ENCODE assay signal across 17 cellular contexts in genomic region chr13:112134150-112135075, GRCh38.
DNase-seq lines count a peak whose midpoint lies in the region; ATAC-seq and TF ChIP-seq lines count a peak whose summit lies in the region.
"Had no signal": no experiment of that assay in that cellular context is flagged by ENCODE, and none has a peak within 500 bp of the region (broad histone marks: within the 10 kb centered on the region; RNA-seq: fewer than 3 reads in every experiment).

No MANE protein-coding gene starts in this region.

- no peaks in the 10 kb centered on the region for H3F3A ChIP-seq in neural progenitor cell (ENCODE audit: low read depth)

- peaks cover 40% of the 10 kb centered on the region for H3K4me1 Mint-ChIP-seq in neural progenitor cell
- H3K4me1 Mint-ChIP-seq: CD4-positive, alpha-beta memory T cell had no signal

- peaks cover 2% of the 10 kb centered on the region for H3K9me3 Mint-ChIP-seq in neural progenitor cell
- H3K9me3 Mint-ChIP-seq: CD4-positive, alpha-beta memory T cell had no signal

- no peaks in the 10 kb centered on the region for H3K36me3 Mint-ChIP-seq in neural progenitor cell
- H3K36me3 Mint-ChIP-seq: CD4-positive, alpha-beta memory T cell had no signal

- H3K79me2 ChIP-seq in neural progenitor cell (ENCODE audit: low read depth), result no peaks in the 10 kb centered on the region

- DNase-seq in A172 (ENCODE audit: low spot score) (peak; percentile 48), M059J (ENCODE audit: low read depth) (peak; percentile 35), ecto neural progenitor cell (ENCODE audit: low spot score) (peak; percentile 39), neural progenitor cell (ENCODE audit: low spot score) (no peak), NCI-H446 treated with DMSO at 0.1 percent for 48 hours (lab: John Stamatoyannopoulos, UW) (no peak)
- no peak for DNase-seq in stimulated activated naive CD8-positive, alpha-beta T cell treated with anti-CD3 and anti-CD28 coated beads, Interleukin-15, Interleukin-2, amounts not matched to agents 100 U/mL and 50 U/mL, for 24 hours
- DNase-seq: CD4-positive, alpha-beta memory T cell; DND-41; GF-D8; NCI-H1930; NCI-H2171; NCI-H774; Right ventricle myocardium superior had no signal

- H3K27me3 ChIP-seq in neural progenitor cell, result no peaks in the 10 kb centered on the region

- H3K4me2 ChIP-seq in neural progenitor cell, result no peak overlapping the region

- no peak for ATAC-seq in HG03342 (IDR thresholded peaks at IDR 0.05; ENCODE audit: unreplicated experiment)
- no peak for ATAC-seq in HG02870 (IDR thresholded peaks at IDR 0.05; ENCODE audit: unreplicated experiment)
- ATAC-seq in stimulated activated naive CD8-positive, alpha-beta T cell treated with anti-CD3 and anti-CD28 coated beads, Interleukin-15, Interleukin-2, amounts not matched to agents 100 U/mL and 50 U/mL, for 24 hours, result no peak
- ATAC-seq: HepG2, Panc1 had no signal

- H3K4me3 ChIP-seq in neural progenitor cell, result no peak overlapping the region

- H3K4me3 Mint-ChIP-seq in neural progenitor cell, result no peak overlapping the region
- H3K4me3 Mint-ChIP-seq: CD4-positive, alpha-beta memory T cell had no signal

- H3K9me3 ChIP-seq in neural progenitor cell (ENCODE audit: low read depth), result no peaks in the 10 kb centered on the region

- no peaks in the 10 kb centered on the region for H4K20me1 ChIP-seq in neural progenitor cell (ENCODE audit: low read depth)

- H3K4me1 ChIP-seq in neural progenitor cell, result peaks cover 6% of the 10 kb centered on the region

- no peak overlapping the region for H2AFZ ChIP-seq in neural progenitor cell (replicated peaks)

- H3K36me3 ChIP-seq in neural progenitor cell, result no peaks in the 10 kb centered on the region

- H3K27ac Mint-ChIP-seq in neural progenitor cell, result peak overlapping the region; percentile 78
- H3K27ac Mint-ChIP-seq: CD4-positive, alpha-beta memory T cell had no signal

- TF ChIP-seq CTCF in neural progenitor cell (IDR thresholded peaks at IDR 0.05), result no peak

- no peak overlapping the region for H3K27ac ChIP-seq in neural progenitor cell

- no peak overlapping the region for H3K9ac ChIP-seq in neural progenitor cell

- peaks cover 5% of the 10 kb centered on the region for H3K27me3 Mint-ChIP-seq in neural progenitor cell (ENCODE audit: insufficient read depth, low read depth)

Comparison
In these comparisons a context has a peak if more than half of its experiments do, and no peak if none do; other contexts are left out.
1. DNase-seq: peak in A172 (single experiment), M059J (single experiment) and ecto neural progenitor cell (single experiment); none in neural progenitor cell (single experiment), NCI-H446 treated with DMSO at 0.1 percent for 48 hours (single experiment) and stimulated activated naive CD8-positive, alpha-beta T cell treated with anti-CD3 and anti-CD28 coated beads, Interleukin-15, Interleukin-2, amounts not matched to agents 100 U/mL and 50 U/mL, for 24 hours (single experiment).